ENCODE assay signal across 29 cellular contexts in the genomic region with DNA sequence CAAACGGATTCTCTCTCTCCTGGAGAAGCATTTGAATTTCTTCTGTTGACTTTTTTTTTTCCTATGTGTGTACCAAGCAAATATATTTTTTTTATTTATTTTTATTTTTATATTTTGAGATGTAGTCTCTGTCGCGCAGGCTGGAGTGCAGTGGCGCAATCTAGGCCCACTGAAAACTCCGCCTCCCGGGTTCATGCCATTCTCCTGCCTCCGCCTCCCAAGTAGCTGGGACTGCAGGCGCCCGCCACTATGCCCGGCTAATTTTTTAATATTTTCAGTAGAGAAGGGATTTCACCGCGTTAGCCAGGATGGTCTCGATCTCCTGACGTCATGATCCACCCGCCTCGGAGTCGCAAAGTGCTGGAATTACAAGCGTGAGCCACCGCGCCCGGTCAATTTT.
"Had no signal": no experiment of that assay in that cellular context is flagged by ENCODE, and none has a peak within 500 bp of the region (broad histone marks: within the 10 kb centered on the region; RNA-seq: fewer than 3 reads in every experiment).

No MANE protein-coding gene starts in this region.

- H2AFZ ChIP-seq: neural progenitor cell, parathyroid adenoma had no signal

- H3K9me3 ChIP-seq: ovary, prostate gland, spleen, suprapubic skin, testis, tibial artery, transverse colon, upper lobe of right lung, uterus had no signal

- H3K27me3 ChIP-seq: neural progenitor cell, ovary, spleen, suprapubic skin, testis, tibial artery, transverse colon, upper lobe of right lung, uterus had no signal

- H3K79me2 ChIP-seq: parathyroid adenoma had no signal

- H3K27ac ChIP-seq: neural progenitor cell, ovary, parathyroid adenoma, prostate gland, skin epidermis, spleen, suprapubic skin, testis, tibial artery, transverse colon, upper lobe of right lung had no signal

- ATAC-seq: naive thymus-derived CD4-positive, alpha-beta T cell; natural killer cell; right cardiac atrium; sciatic nerve; stimulated activated memory B cell treated with anti-CD40 and anti-IgM and Interleukin-4, amounts not matched to agents 10 μg/mL and 1 μg/mL and 100 μg/mL, for 72 hours; stimulated activated naive CD8-positive, alpha-beta T cell treated with anti-CD3 and anti-CD28 coated beads, Interleukin-15, amount 100 ng/mL, for 72 hours; stimulated activated naive CD8-positive, alpha-beta T cell treated with anti-CD3 and anti-CD28 coated beads, Interleukin-15, Interleukin-2, amounts not matched to agents 100 U/mL and 50 U/mL, for 24 hours; upper lobe of right lung had no signal

- H3K4me3 ChIP-seq: neural progenitor cell, ovary, prostate gland, skin epidermis, smooth muscle cell, spleen, suprapubic skin, testis, tibial artery, transverse colon, upper lobe of right lung, uterus had no signal

- H3K36me3 ChIP-seq: neural progenitor cell, ovary, prostate gland, spleen, suprapubic skin, tibial artery, transverse colon, upper lobe of right lung, uterus had no signal

- H3K4me1 ChIP-seq: neural progenitor cell, parathyroid adenoma, prostate gland, spleen, suprapubic skin, testis, tibial artery, transverse colon, upper lobe of right lung, uterus had no signal

- DNase-seq: naive thymus-derived CD4-positive, alpha-beta T cell; natural killer cell; occipital lobe; ovary; retina; right cardiac atrium; spleen; stimulated activated CD4-positive, alpha-beta T cell treated with anti-CD3 and anti-CD28 coated beads, Interleukin-12 subunit alpha, Interleukin-12 subunit beta, amount 100 ng/mL, for 4 hours; stimulated activated CD4-positive, alpha-beta T cell treated with anti-CD3 and anti-CD28 coated beads, Interleukin-1b, Interleukin-23, amount 100 ng/mL, for 48 hours; stimulated activated CD4-positive, alpha-beta T cell treated with anti-CD3 and anti-CD28 coated beads, Interleukin-4, amount 100 ng/mL, for 1 hour; stimulated activated CD4-positive, alpha-beta T cell treated with anti-CD3 and anti-CD28 coated beads, Interleukin-4, amount 100 ng/mL, for 4 hours; stimulated activated CD8-positive, alpha-beta memory T cell treated with anti-CD3 and anti-CD28 coated beads, Interleukin-4, amount 100 ng/mL, for 48 hours; stimulated activated naive CD4-positive, alpha-beta T cell; stimulated activated naive CD8-positive, alpha-beta T cell treated with anti-CD3 and anti-CD28 coated beads, Interleukin-15, amount 100 ng/mL, for 72 hours; stimulated activated naive CD8-positive, alpha-beta T cell treated with anti-CD3 and anti-CD28 coated beads, Interleukin-15, Interleukin-2, amounts not matched to agents 100 U/mL and 50 U/mL, for 24 hours; substantia nigra; testis; tibial artery; transverse colon; upper lobe of right lung had no signal

- H3K4me2 ChIP-seq: neural progenitor cell, smooth muscle cell had no signal

- H3K9ac ChIP-seq: neural progenitor cell, parathyroid adenoma had no signal
